Comparison of ENCODE assay signal across 14 cellular contexts in genomic region chr9:123421801-123422455, GRCh38.
"Had no signal": no experiment of that assay in that cellular context is flagged by ENCODE, and none has a peak within 500 bp of the region (broad histone marks: within the 10 kb centered on the region; RNA-seq: fewer than 3 reads in every experiment).

No MANE protein-coding gene starts in this region.

- ATAC-seq: SK-N-SH treated with all-trans-retinoic acid at 6 μM for 48 hours; stimulated activated memory B cell treated with anti-CD40 and anti-IgM and Interleukin-4, amounts not matched to agents 10 μg/mL and 1 μg/mL and 100 μg/mL, for 72 hours had no signal

- H3K4me3 ChIP-seq: ascending aorta, right atrium auricular region, smooth muscle cell had no signal

- H3K36me3 Mint-ChIP-seq: type B pancreatic cell had no signal

- H3K4me2 ChIP-seq: smooth muscle cell had no signal

- DNase-seq: activated CD4-positive, alpha-beta T cell treated with anti-CD3 and anti-CD28 coated beads, Interleukin-2, amount 10 ng/mL, durations not matched to agents 24 days and 14 days; activated effector memory CD4-positive, alpha-beta T cell treated with anti-CD3 and anti-CD28 coated beads, Interleukin-2, amount 50 U/mL, for 16 hours; activated T-cell treated with anti-CD3 and anti-CD28 coated beads, Interleukin-2, amount 50 U/mL, for 1 hour; effector CD4-positive, alpha-beta T cell; foreskin melanocyte; substantia nigra had no signal

- H3K27ac Mint-ChIP-seq: activated CD4-positive, alpha-beta T cell treated with anti-CD3 and anti-CD28 coated beads, Interleukin-2, amount 10 ng/mL, durations not matched to agents 24 days and 14 days; mesothelial cell of epicardium; stimulated activated memory B cell treated with anti-CD40 and anti-IgM and Interleukin-4, amounts not matched to agents 10 μg/mL and 1 μg/mL and 100 μg/mL, for 72 hours; type B pancreatic cell had no signal

- H3K27ac ChIP-seq: ascending aorta, neutrophil, right atrium auricular region had no signal

- H3K27me3 Mint-ChIP-seq: activated CD4-positive, alpha-beta T cell treated with anti-CD3 and anti-CD28 coated beads, Interleukin-2, amount 10 ng/mL, durations not matched to agents 24 days and 14 days; stimulated activated memory B cell treated with anti-CD40 and anti-IgM and Interleukin-4, amounts not matched to agents 10 μg/mL and 1 μg/mL and 100 μg/mL, for 72 hours; type B pancreatic cell had no signal

- H3K4me1 ChIP-seq: ascending aorta, right atrium auricular region had no signal

- H3K9me3 Mint-ChIP-seq: activated CD4-positive, alpha-beta T cell treated with anti-CD3 and anti-CD28 coated beads, Interleukin-2, amount 10 ng/mL, durations not matched to agents 24 days and 14 days; mesothelial cell of epicardium; stimulated activated memory B cell treated with anti-CD40 and anti-IgM and Interleukin-4, amounts not matched to agents 10 μg/mL and 1 μg/mL and 100 μg/mL, for 72 hours; type B pancreatic cell had no signal

- H3K4me3 Mint-ChIP-seq: activated CD4-positive, alpha-beta T cell treated with anti-CD3 and anti-CD28 coated beads, Interleukin-2, amount 10 ng/mL, durations not matched to agents 24 days and 14 days; mesothelial cell of epicardium; stimulated activated memory B cell treated with anti-CD40 and anti-IgM and Interleukin-4, amounts not matched to agents 10 μg/mL and 1 μg/mL and 100 μg/mL, for 72 hours; type B pancreatic cell had no signal

- H3K27me3 ChIP-seq: ascending aorta, neutrophil, right atrium auricular region had no signal

- H3K36me3 ChIP-seq: right atrium auricular region had no signal

- H3K9me3 ChIP-seq: ascending aorta, neutrophil, right atrium auricular region had no signal
